ENCODE assay signal across 17 cellular contexts in the genomic region with DNA sequence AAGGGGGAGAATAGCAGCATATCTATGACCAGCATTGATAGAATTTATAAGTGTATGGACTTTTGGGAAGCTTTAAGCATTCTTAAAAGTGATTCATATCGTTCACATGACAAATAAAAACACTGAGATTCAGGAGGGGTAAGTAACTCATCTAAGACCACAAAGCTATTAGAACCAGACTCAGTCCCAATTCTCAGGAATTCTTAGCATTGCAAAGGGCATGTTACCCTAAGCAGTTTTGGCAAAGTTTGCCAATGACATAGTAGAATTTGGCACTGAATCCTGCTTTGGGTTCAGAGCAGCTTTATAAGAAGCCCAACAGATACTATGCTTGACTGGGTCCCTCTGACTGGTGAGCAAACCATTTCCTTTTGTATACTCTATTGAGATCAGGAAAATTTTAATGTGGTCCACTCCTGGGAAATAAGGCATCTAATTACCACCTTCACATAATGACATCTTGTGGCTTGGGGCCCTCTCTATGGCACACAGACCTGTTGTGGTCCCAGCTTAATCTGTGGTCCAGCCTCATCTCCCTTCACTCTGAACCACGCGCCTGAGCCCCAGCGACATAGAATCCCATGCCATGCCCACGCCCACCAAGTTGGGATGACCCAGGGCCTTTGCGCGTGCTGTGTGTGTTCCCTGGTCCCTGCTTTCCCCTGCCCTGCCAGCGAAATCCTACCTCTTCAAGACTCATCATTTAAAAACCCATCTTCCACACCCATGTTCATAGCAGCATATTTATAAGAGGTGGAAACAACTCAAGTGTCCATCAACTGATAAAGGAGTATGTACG. TPM values are rescaled to one million over a fixed set of nuclear protein-coding genes. Genes with fewer than 3 reads are reported as not detected.
DNase-seq lines count a peak whose midpoint lies in the region; ATAC-seq and TF ChIP-seq lines count a peak whose summit lies in the region.
"Had no signal": no experiment of that assay in that cellular context is flagged by ENCODE, and none has a peak within 500 bp of the region (broad histone marks: within the 10 kb centered on the region; RNA-seq: fewer than 3 reads in every experiment).

No MANE protein-coding gene starts in this region.

- DNase-seq in BJ (ENCODE audit: low read depth) = peak; percentile 100
- DNase-seq in M059J (ENCODE audit: low read depth) = peak; percentile 92
- DNase-seq in epithelial cell of proximal tubule (ENCODE audit: low read depth) = peak; percentile 74
- peak; percentile 75 for DNase-seq in retinal pigment epithelial cell (ENCODE audit: low read depth)
- no peak for DNase-seq in activated CD8-positive, alpha-beta T cell treated with anti-CD3 and anti-CD28 coated beads, Interleukin-2, amount 10 ng/mL, durations not matched to agents 7 days and 5 days
- no peak for DNase-seq in mesenteric fat pad (ENCODE audit: low spot score)
- no peak for DNase-seq in islet precursor cell
- DNase-seq: activated CD4-positive, alpha-beta T cell treated with anti-CD3 and anti-CD28 coated beads, Interleukin-2, amount 10 ng/mL, durations not matched to agents 7 days and 5 days; glutamatergic neuron; H9; left cardiac atrium; NCI-H2081; stimulated activated CD4-positive, alpha-beta T cell treated with anti-CD3 and anti-CD28 coated beads, Interleukin-2, amount 100 ng/mL, for 24 hours; transverse colon had no signal

- H3K36me3 Mint-ChIP-seq in activated CD8-positive, alpha-beta T cell treated with anti-CD3 and anti-CD28 coated beads, Interleukin-2, amount 10 ng/mL, durations not matched to agents 7 days and 5 days (ENCODE audit: low read depth) = no peaks in the 10 kb centered on the region
- H3K36me3 Mint-ChIP-seq: CD8-positive, alpha-beta T cell had no signal

- H3K4me1 Mint-ChIP-seq in activated CD8-positive, alpha-beta T cell treated with anti-CD3 and anti-CD28 coated beads, Interleukin-2, amount 10 ng/mL, durations not matched to agents 7 days and 5 days (ENCODE audit: low read depth) = no peaks in the 10 kb centered on the region
- H3K4me1 Mint-ChIP-seq: activated CD4-positive, alpha-beta T cell treated with anti-CD3 and anti-CD28 coated beads, Interleukin-2, amount 10 ng/mL, durations not matched to agents 7 days and 5 days had no signal

- no peaks in the 10 kb centered on the region for H3K27me3 Mint-ChIP-seq in activated CD8-positive, alpha-beta T cell treated with anti-CD3 and anti-CD28 coated beads, Interleukin-2, amount 10 ng/mL, durations not matched to agents 7 days and 5 days (ENCODE audit: low read depth)
- H3K27me3 Mint-ChIP-seq: activated CD4-positive, alpha-beta T cell treated with anti-CD3 and anti-CD28 coated beads, Interleukin-2, amount 10 ng/mL, durations not matched to agents 7 days and 5 days had no signal

- no peak overlapping the region for H3K4me3 Mint-ChIP-seq in activated CD8-positive, alpha-beta T cell treated with anti-CD3 and anti-CD28 coated beads, Interleukin-2, amount 10 ng/mL, durations not matched to agents 7 days and 5 days
- H3K4me3 Mint-ChIP-seq: activated CD4-positive, alpha-beta T cell treated with anti-CD3 and anti-CD28 coated beads, Interleukin-2, amount 10 ng/mL, durations not matched to agents 7 days and 5 days; CD8-positive, alpha-beta T cell; H9; T-helper 2 cell treated with Interferon-gamma antibody and Interleukin-4, amounts not matched to agents 5 μg/mL and 100 μg/mL, for 36 hours had no signal

- POLR2A ChIA-PET in BJ (lab: Charles Lee) = no interaction called here
- POLR2A ChIA-PET in activated CD8-positive, alpha-beta T cell treated with anti-CD3 and anti-CD28 coated beads, Interleukin-2, amount 10 ng/mL, durations not matched to agents 7 days and 5 days (lab: Charles Lee) = no interaction called here

- TF ChIP-seq CTCF in BJ (IDR thresholded peaks at IDR 0.05; ENCODE audit: insufficient read depth, low read depth, low read length) (no peak), epithelial cell of proximal tubule (conservative IDR thresholded peaks at IDR 0.05; ENCODE audit: low read depth, low read length) (no peak), retinal pigment epithelial cell (conservative IDR thresholded peaks at IDR 0.05; ENCODE audit: low read depth, low read length) (no peak)

- no peak overlapping the region for H3K27ac Mint-ChIP-seq in activated CD8-positive, alpha-beta T cell treated with anti-CD3 and anti-CD28 coated beads, Interleukin-2, amount 10 ng/mL, durations not matched to agents 7 days and 5 days
- H3K27ac Mint-ChIP-seq: activated CD4-positive, alpha-beta T cell treated with anti-CD3 and anti-CD28 coated beads, Interleukin-2, amount 10 ng/mL, durations not matched to agents 7 days and 5 days; CD8-positive, alpha-beta T cell; H9; T-helper 2 cell treated with Interferon-gamma antibody and Interleukin-4, amounts not matched to agents 5 μg/mL and 100 μg/mL, for 36 hours had no signal

- CTCF ChIA-PET in BJ (lab: Yijun Ruan, JAX) = interaction anchor here (0.7 kb wide), 1 partner anchor 153 kb away, joined by 3 read pairs; no protein-coding TSS in a partner anchor
- CTCF ChIA-PET in activated CD8-positive, alpha-beta T cell treated with anti-CD3 and anti-CD28 coated beads, Interleukin-2, amount 10 ng/mL, durations not matched to agents 7 days and 5 days (lab: Charles Lee) = no interaction called here

- no peak overlapping the region for H3K4me3 ChIP-seq in BJ (ENCODE audit: low read depth, low read length)
- no peak overlapping the region for H3K4me3 ChIP-seq in epithelial cell of proximal tubule (ENCODE audit: low read depth, low read length)
- H3K4me3 ChIP-seq in retinal pigment epithelial cell (ENCODE audit: low read length) = no peak overlapping the region
- H3K4me3 ChIP-seq: transverse colon had no signal

- H3K27me3 ChIP-seq in BJ (ENCODE audit: control insufficient read depth, insufficient read depth, low read length) = no peaks in the 10 kb centered on the region
- H3K27me3 ChIP-seq: transverse colon had no signal

- H3K9me3 Mint-ChIP-seq in activated CD8-positive, alpha-beta T cell treated with anti-CD3 and anti-CD28 coated beads, Interleukin-2, amount 10 ng/mL, durations not matched to agents 7 days and 5 days (ENCODE audit: insufficient read depth) = peaks cover 4% of the 10 kb centered on the region
- H3K9me3 Mint-ChIP-seq: CD8-positive, alpha-beta T cell had no signal

- H3K36me3 ChIP-seq in BJ (ENCODE audit: control insufficient read depth, insufficient read depth, low read length) = no peaks in the 10 kb centered on the region
- H3K36me3 ChIP-seq: transverse colon had no signal

- ATAC-seq in activated CD8-positive, alpha-beta T cell treated with anti-CD3 and anti-CD28 coated beads, Interleukin-2, amount 10 ng/mL, durations not matched to agents 7 days and 5 days = no peak
- ATAC-seq in GM21381 (IDR thresholded peaks at IDR 0.05; ENCODE audit: unreplicated experiment) = no peak
- ATAC-seq: CD8-positive, alpha-beta T cell; left cardiac atrium had no signal

RNA-seq across cellular contexts. Expression of gene DOCK1, which starts 37.5 kb away (rescaled TPM):
- 20.0 and 24.9 TPM in 2 replicates for polyA plus RNA-seq in BJ (2011; rRNA removed)
- polyA minus RNA-seq in BJ (2011; rRNA and poly(A)+ RNA removed) = 45.4 and 52.6 TPM in 2 replicates
- 22.2 and 29.0 TPM in 2 replicates for total RNA-seq in M059J (2014; rRNA removed; shearing (Covaris generic))
- total RNA-seq in epithelial cell of proximal tubule = 24.3 and 31.9 TPM in 2 replicates
- total RNA-seq in activated CD8-positive, alpha-beta T cell treated with anti-CD3 and anti-CD28 coated beads, Interleukin-2, amount 10 ng/mL, durations not matched to agents 7 days and 5 days = not detected
- total RNA-seq in mesenteric fat pad = 46.0 TPM
- total RNA-seq: CD8-positive, alpha-beta T cell had no signal

Comparison
In these comparisons a context has a peak if more than half of its experiments do, and no peak if none do; other contexts are left out.
1. DNase-seq: peak in BJ (single experiment), M059J (single experiment), epithelial cell of proximal tubule (single experiment) and retinal pigment epithelial cell (single experiment); none in activated CD8-positive, alpha-beta T cell treated with anti-CD3 and anti-CD28 coated beads, Interleukin-2, amount 10 ng/mL, durations not matched to agents 7 days and 5 days (single experiment), mesenteric fat pad (single experiment) and islet precursor cell (single experiment).
2. RNA of gene DOCK1, which starts 37.5 kb away (total RNA-seq): 46.0 TPM in mesenteric fat pad (single experiment), 24.3 to 31.9 TPM in epithelial cell of proximal tubule and 22.2 to 29.0 TPM in M059J; not detected in activated CD8-positive, alpha-beta T cell treated with anti-CD3 and anti-CD28 coated beads, Interleukin-2, amount 10 ng/mL, durations not matched to agents 7 days and 5 days; every median in the first group is over 10 times any median in the second.